1 cellular context compared by ENCODE assay signal in the genomic region with DNA sequence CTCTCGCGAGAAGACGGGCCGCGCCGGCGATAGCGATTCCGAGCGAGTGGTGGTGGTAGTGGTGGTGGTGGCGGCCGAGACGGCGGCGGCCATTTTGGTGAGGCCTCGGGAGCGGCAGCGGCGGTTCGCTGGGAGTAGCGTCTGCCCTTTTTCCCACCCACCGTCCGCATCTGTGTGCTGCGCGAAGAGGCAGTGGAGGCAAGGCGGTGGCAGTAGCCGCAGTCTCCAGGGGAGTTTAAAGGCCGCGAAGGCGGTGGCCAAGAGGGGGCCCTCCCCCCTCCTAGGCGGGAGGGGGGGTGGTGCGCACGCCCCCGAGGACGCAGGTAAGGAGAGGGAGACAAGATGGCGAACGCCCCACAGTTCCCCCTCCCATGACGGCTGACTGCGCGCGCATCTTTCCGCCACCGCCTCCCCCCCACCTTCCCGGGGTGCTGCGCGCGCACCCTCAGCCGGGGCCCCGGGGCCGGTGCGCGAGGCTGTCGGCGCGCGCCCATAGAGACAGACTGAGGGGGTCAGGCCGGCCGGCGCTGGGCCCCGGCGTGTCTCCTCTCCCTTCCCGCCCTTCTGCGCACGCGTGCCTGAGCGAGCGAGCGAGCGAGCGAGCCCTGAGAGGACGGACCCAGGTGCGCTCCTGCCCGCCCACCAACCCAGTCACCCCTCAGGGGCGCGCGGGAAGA.
A peak's percentile ranks its signal among the peaks of the same experiment; 100 is the strongest.
TF ChIP-seq lines count a peak whose summit lies in the region.

No MANE protein-coding gene starts in this region.

TF ChIP-seq in HEK293, 187 proteins besides CTCF, POLR2A, EP300 and RAD21 (continued from another document and continues in another):
- TF ChIP-seq, protein P1, sequence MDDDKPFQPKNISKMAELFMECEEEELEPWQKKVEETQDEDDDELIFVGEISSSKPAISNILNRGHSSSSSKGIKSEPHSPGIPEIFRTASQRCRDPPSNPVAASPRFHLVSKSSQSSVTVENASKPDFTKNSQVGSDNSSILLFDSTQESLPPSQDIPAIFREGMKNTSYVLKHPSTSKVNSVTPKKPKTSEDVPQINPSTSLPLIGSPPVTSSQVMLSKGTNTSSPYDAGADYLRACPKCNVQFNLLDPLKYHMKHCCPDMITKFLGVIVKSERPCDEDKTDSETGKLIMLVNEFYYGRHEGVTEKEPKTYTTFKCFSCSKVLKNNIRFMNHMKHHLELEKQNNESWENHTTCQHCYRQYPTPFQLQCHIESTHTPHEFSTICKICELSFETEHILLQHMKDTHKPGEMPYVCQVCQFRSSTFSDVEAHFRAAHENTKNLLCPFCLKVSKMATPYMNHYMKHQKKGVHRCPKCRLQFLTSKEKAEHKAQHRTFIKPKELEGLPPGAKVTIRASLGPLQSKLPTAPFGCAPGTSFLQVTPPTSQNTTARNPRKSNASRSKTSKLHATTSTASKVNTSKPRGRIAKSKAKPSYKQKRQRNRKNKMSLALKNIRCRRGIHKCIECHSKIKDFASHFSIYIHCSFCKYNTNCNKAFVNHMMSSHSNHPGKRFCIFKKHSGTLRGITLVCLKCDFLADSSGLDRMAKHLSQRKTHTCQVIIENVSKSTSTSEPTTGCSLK (tag by site-specific recombination; IDR thresholded peaks at IDR 0.05) = no peak
- TF ChIP-seq KLF7 (tag by site-specific recombination; IDR thresholded peaks at IDR 0.05; ENCODE audit: borderline replicate concordance) = peak; percentile 97
- TF ChIP-seq MZF1 (tag by site-specific recombination; IDR thresholded peaks at IDR 0.05; ENCODE audit: borderline replicate concordance) = 0 out of 2 replicates have a peak, but pooled peaks have one; percentile 23
- no peak; the same call in 1 of the 2 replicates for TF ChIP-seq MYNN (tag by site-specific recombination; IDR thresholded peaks at IDR 0.05; ENCODE audit: borderline replicate concordance)
- TF ChIP-seq HOXD13 (CRISPR knock-in tag; IDR thresholded peaks at IDR 0.05; ENCODE audit: borderline replicate concordance) = no peak
- peak; percentile 100 for TF ChIP-seq ZBTB7A (tag by site-specific recombination; IDR thresholded peaks at IDR 0.05; ENCODE audit: low read depth)
- peak; percentile 99 for TF ChIP-seq KLF9 (tag by site-specific recombination; IDR thresholded peaks at IDR 0.05; ENCODE audit: low read depth)
- TF ChIP-seq GLIS2 (tag by site-specific recombination; IDR thresholded peaks at IDR 0.05) = peak; percentile 100
- TF ChIP-seq, protein P2, sequence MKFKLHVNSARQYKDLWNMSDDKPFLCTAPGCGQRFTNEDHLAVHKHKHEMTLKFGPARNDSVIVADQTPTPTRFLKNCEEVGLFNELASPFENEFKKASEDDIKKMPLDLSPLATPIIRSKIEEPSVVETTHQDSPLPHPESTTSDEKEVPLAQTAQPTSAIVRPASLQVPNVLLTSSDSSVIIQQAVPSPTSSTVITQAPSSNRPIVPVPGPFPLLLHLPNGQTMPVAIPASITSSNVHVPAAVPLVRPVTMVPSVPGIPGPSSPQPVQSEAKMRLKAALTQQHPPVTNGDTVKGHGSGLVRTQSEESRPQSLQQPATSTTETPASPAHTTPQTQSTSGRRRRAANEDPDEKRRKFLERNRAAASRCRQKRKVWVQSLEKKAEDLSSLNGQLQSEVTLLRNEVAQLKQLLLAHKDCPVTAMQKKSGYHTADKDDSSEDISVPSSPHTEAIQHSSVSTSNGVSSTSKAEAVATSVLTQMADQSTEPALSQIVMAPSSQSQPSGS (tag by site-specific recombination; IDR thresholded peaks at IDR 0.05; ENCODE audit: low read depth) = no peak
- TF ChIP-seq ZNF16 (tag by site-specific recombination; IDR thresholded peaks at IDR 0.05; ENCODE audit: low read depth) = no peak
- TF ChIP-seq, protein P3, sequence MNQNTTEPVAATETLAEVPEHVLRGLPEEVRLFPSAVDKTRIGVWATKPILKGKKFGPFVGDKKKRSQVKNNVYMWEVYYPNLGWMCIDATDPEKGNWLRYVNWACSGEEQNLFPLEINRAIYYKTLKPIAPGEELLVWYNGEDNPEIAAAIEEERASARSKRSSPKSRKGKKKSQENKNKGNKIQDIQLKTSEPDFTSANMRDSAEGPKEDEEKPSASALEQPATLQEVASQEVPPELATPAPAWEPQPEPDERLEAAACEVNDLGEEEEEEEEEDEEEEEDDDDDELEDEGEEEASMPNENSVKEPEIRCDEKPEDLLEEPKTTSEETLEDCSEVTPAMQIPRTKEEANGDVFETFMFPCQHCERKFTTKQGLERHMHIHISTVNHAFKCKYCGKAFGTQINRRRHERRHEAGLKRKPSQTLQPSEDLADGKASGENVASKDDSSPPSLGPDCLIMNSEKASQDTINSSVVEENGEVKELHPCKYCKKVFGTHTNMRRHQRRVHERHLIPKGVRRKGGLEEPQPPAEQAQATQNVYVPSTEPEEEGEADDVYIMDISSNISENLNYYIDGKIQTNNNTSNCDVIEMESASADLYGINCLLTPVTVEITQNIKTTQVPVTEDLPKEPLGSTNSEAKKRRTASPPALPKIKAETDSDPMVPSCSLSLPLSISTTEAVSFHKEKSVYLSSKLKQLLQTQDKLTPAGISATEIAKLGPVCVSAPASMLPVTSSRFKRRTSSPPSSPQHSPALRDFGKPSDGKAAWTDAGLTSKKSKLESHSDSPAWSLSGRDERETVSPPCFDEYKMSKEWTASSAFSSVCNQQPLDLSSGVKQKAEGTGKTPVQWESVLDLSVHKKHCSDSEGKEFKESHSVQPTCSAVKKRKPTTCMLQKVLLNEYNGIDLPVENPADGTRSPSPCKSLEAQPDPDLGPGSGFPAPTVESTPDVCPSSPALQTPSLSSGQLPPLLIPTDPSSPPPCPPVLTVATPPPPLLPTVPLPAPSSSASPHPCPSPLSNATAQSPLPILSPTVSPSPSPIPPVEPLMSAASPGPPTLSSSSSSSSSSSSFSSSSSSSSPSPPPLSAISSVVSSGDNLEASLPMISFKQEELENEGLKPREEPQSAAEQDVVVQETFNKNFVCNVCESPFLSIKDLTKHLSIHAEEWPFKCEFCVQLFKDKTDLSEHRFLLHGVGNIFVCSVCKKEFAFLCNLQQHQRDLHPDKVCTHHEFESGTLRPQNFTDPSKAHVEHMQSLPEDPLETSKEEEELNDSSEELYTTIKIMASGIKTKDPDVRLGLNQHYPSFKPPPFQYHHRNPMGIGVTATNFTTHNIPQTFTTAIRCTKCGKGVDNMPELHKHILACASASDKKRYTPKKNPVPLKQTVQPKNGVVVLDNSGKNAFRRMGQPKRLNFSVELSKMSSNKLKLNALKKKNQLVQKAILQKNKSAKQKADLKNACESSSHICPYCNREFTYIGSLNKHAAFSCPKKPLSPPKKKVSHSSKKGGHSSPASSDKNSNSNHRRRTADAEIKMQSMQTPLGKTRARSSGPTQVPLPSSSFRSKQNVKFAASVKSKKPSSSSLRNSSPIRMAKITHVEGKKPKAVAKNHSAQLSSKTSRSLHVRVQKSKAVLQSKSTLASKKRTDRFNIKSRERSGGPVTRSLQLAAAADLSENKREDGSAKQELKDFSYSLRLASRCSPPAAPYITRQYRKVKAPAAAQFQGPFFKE (tag by site-specific recombination; IDR thresholded peaks at IDR 0.05; ENCODE audit: borderline replicate concordance) = no peak
- TF ChIP-seq, protein P4, sequence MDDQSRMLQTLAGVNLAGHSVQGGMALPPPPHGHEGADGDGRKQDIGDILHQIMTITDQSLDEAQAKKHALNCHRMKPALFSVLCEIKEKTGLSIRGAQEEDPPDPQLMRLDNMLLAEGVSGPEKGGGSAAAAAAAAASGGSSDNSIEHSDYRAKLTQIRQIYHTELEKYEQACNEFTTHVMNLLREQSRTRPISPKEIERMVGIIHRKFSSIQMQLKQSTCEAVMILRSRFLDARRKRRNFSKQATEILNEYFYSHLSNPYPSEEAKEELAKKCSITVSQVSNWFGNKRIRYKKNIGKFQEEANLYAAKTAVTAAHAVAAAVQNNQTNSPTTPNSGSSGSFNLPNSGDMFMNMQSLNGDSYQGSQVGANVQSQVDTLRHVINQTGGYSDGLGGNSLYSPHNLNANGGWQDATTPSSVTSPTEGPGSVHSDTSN (CRISPR knock-in tag; IDR thresholded peaks at IDR 0.05) = peak; percentile 82
- peak; percentile 93 for TF ChIP-seq ZSCAN30 (tag by site-specific recombination; IDR thresholded peaks at IDR 0.05)
- peak; percentile 49; the same call in 1 of the 2 replicates for TF ChIP-seq ZNF561 (tag by site-specific recombination; IDR thresholded peaks at IDR 0.05; ENCODE audit: borderline replicate concordance)
- no peak; the same call in none of the 2 replicates for TF ChIP-seq ZBTB1 (tag by site-specific recombination; IDR thresholded peaks at IDR 0.05)
- TF ChIP-seq REPIN1 (tag by site-specific recombination; IDR thresholded peaks at IDR 0.05; ENCODE audit: low read depth) = peak; percentile 84
- TF ChIP-seq ZNF621 (tag by site-specific recombination; IDR thresholded peaks at IDR 0.05) = no peak
- no peak for TF ChIP-seq SALL2 (tag by site-specific recombination; IDR thresholded peaks at IDR 0.05; ENCODE audit: borderline replicate concordance)
- TF ChIP-seq ZNF391 (tag by site-specific recombination; IDR thresholded peaks at IDR 0.05; ENCODE audit: borderline replicate concordance, low read depth) = peak; percentile 96
- TF ChIP-seq ZNF416 (tag by site-specific recombination; IDR thresholded peaks at IDR 0.05) = no peak
- TF ChIP-seq GLI4 (tag by site-specific recombination; IDR thresholded peaks at IDR 0.05) = peak; percentile 95
- no peak for TF ChIP-seq ZNF423 (tag by site-specific recombination; IDR thresholded peaks at IDR 0.05)
- no peak; the same call in 1 of the 2 replicates for TF ChIP-seq HOXC10 (CRISPR knock-in tag; IDR thresholded peaks at IDR 0.05)
- TF ChIP-seq ZFP37 (tag by site-specific recombination; IDR thresholded peaks at IDR 0.05) = no peak
- peak; percentile 95 for TF ChIP-seq SP2 (tag by site-specific recombination; IDR thresholded peaks at IDR 0.05)
- TF ChIP-seq ZNF302 (tag by site-specific recombination; IDR thresholded peaks at IDR 0.05; ENCODE audit: low read depth) = no peak; the same call in 1 of the 2 replicates
- TF ChIP-seq ZNF529 (tag by site-specific recombination; IDR thresholded peaks at IDR 0.05; ENCODE audit: insufficient replicate concordance) = no peak
- TF ChIP-seq, protein P5, sequence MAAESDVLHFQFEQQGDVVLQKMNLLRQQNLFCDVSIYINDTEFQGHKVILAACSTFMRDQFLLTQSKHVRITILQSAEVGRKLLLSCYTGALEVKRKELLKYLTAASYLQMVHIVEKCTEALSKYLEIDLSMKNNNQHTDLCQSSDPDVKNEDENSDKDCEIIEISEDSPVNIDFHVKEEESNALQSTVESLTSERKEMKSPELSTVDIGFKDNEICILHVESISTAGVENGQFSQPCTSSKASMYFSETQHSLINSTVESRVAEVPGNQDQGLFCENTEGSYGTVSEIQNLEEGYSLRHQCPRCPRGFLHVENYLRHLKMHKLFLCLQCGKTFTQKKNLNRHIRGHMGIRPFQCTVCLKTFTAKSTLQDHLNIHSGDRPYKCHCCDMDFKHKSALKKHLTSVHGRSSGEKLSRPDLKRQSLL (tag by site-specific recombination; IDR thresholded peaks at IDR 0.05) = peak; percentile 6; the same call in 1 of the 2 replicates
- no peak for TF ChIP-seq ZNF654 (tag by site-specific recombination; IDR thresholded peaks at IDR 0.05; ENCODE audit: low read depth)
- peak; percentile 89 for TF ChIP-seq ZNF596 (tag by site-specific recombination; IDR thresholded peaks at IDR 0.05)
- no peak for TF ChIP-seq ZNF530 (tag by site-specific recombination; IDR thresholded peaks at IDR 0.05; ENCODE audit: low read depth)
- TF ChIP-seq ZNF37A (tag by site-specific recombination; IDR thresholded peaks at IDR 0.05) = no peak
- TF ChIP-seq ZNF660 (tag by site-specific recombination; IDR thresholded peaks at IDR 0.05) = peak; percentile 93
- TF ChIP-seq ZNF629 (tag by site-specific recombination; IDR thresholded peaks at IDR 0.05) = peak; percentile 93
- TF ChIP-seq ZNF335 (tag by site-specific recombination; conservative IDR thresholded peaks at IDR 0.05) = peak; percentile 96
- TF ChIP-seq, protein P6, sequence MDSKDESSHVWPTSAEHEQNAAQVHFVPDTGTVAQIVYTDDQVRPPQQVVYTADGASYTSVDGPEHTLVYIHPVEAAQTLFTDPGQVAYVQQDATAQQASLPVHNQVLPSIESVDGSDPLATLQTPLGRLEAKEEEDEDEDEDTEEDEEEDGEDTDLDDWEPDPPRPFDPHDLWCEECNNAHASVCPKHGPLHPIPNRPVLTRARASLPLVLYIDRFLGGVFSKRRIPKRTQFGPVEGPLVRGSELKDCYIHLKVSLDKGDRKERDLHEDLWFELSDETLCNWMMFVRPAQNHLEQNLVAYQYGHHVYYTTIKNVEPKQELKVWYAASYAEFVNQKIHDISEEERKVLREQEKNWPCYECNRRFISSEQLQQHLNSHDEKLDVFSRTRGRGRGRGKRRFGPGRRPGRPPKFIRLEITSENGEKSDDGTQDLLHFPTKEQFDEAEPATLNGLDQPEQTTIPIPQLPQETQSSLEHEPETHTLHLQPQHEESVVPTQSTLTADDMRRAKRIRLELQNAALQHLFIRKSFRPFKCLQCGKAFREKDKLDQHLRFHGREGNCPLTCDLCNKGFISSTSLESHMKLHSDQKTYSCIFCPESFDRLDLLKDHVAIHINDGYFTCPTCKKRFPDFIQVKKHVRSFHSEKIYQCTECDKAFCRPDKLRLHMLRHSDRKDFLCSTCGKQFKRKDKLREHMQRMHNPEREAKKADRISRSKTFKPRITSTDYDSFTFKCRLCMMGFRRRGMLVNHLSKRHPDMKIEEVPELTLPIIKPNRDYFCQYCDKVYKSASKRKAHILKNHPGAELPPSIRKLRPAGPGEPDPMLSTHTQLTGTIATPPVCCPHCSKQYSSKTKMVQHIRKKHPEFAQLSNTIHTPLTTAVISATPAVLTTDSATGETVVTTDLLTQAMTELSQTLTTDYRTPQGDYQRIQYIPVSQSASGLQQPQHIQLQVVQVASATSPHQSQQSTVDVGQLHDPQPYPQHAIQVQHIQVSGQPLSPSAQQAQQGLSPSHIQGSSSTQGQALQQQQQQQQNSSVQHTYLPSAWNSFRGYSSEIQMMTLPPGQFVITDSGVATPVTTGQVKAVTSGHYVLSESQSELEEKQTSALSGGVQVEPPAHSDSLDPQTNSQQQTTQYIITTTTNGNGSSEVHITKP (tag by site-specific recombination; IDR thresholded peaks at IDR 0.05) = peak; percentile 90
- no peak for TF ChIP-seq ZFP3 (tag by site-specific recombination; IDR thresholded peaks at IDR 0.05; ENCODE audit: low read depth)
- TF ChIP-seq RBAK (tag by site-specific recombination; IDR thresholded peaks at IDR 0.05) = no peak
- no peak for TF ChIP-seq MEIS1 (CRISPR knock-in tag; IDR thresholded peaks at IDR 0.05; ENCODE audit: borderline replicate concordance)
- 0 out of 2 replicates have a peak, but pooled peaks have one; percentile 57 for TF ChIP-seq ZNF169 (tag by site-specific recombination; IDR thresholded peaks at IDR 0.05)
- TF ChIP-seq ZNF239 (tag by site-specific recombination; IDR thresholded peaks at IDR 0.05) = peak; percentile 85; the same call in 1 of the 2 replicates
- TF ChIP-seq ZNF776 (tag by site-specific recombination; IDR thresholded peaks at IDR 0.05; ENCODE audit: borderline replicate concordance) = no peak
- TF ChIP-seq KLF10 (tag by site-specific recombination; IDR thresholded peaks at IDR 0.05) = peak; percentile 93
- TF ChIP-seq ZNF792 (tag by site-specific recombination; IDR thresholded peaks at IDR 0.05) = peak; percentile 88; the same call in 1 of the 2 replicates
- TF ChIP-seq KLF16 (tag by site-specific recombination; IDR thresholded peaks at IDR 0.05) = peak; percentile 100
- no peak for TF ChIP-seq ZNF202 (tag by site-specific recombination; IDR thresholded peaks at IDR 0.05; ENCODE audit: borderline replicate concordance)
- no peak for TF ChIP-seq ZNF510 (tag by site-specific recombination; IDR thresholded peaks at IDR 0.05; ENCODE audit: insufficient replicate concordance)
- peak; percentile 94 for TF ChIP-seq SP7 (tag by site-specific recombination; IDR thresholded peaks at IDR 0.05)
- TF ChIP-seq KLF8 (tag by site-specific recombination; IDR thresholded peaks at IDR 0.05) = peak; percentile 99
- peak; percentile 83 for TF ChIP-seq WT1 (tag by site-specific recombination; IDR thresholded peaks at IDR 0.05)
